Comparison of ENCODE assay signal across 8 cellular contexts in the genomic region with DNA sequence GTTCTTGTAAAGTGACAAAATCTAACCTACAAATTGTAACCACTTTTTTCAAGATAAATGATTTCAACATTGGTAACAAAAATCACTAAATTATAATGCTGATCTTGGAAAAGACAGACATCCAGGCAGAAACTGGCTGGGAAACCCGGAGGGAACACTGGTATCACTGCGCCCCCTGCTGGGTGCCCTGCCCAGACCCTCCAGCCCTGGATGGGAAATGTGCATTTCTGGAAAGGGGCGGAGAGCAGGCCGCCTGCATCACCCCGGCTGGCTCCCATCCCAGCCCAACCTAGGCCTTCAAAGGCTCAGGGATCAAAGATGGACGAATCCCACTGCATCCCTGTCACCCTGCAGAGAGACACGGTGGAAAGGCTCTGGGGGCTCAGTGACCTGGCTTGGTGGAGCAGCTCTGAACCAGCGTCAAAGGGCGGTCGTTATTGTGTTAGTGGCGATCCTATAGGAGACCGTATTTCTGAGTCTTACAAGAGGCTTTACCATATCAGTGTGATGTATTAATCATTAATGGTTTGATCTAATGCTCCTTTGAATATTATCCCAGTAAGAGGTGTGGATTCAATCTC. TPM values are rescaled to one million over a fixed set of nuclear protein-coding genes. Genes with fewer than 3 reads are reported as not detected.
DNase-seq lines count a peak whose midpoint lies in the region; ATAC-seq and TF ChIP-seq lines count a peak whose summit lies in the region.

No MANE protein-coding gene starts in this region.

- H3K9me3 ChIP-seq in RWPE2 (ENCODE audit: severe bottlenecking) = no peaks in the 10 kb centered on the region

- no peak overlapping the region for H3K4me3 Mint-ChIP-seq in activated naive CD8-positive, alpha-beta T cell treated with anti-CD3 and anti-CD28 coated beads, Interleukin-2, amount 50 U/mL, for 24 hours

- peaks cover 10% of the 10 kb centered on the region for H3K36me3 Mint-ChIP-seq in activated naive CD8-positive, alpha-beta T cell treated with anti-CD3 and anti-CD28 coated beads, Interleukin-2, amount 50 U/mL, for 24 hours (ENCODE audit: low read depth)

- no peak overlapping the region for H3K4me3 ChIP-seq in RWPE2 (ENCODE audit: severe bottlenecking)

- DNase-seq in DMS 273 (lab: John Stamatoyannopoulos, UW; ENCODE audit: unreplicated experiment) = peak; percentile 87
- DNase-seq in RWPE2 (ENCODE audit: low spot score) = no peak
- peak; percentile 68 for DNase-seq in activated naive CD8-positive, alpha-beta T cell treated with anti-CD3 and anti-CD28 coated beads, Interleukin-2, amount 50 U/mL, for 24 hours
- peak; percentile 93 for DNase-seq in Right ventricle myocardium superior
- DNase-seq in pons (ENCODE audit: low spot score) = peak; percentile 69

- H3K27me3 Mint-ChIP-seq in activated naive CD8-positive, alpha-beta T cell treated with anti-CD3 and anti-CD28 coated beads, Interleukin-2, amount 50 U/mL, for 24 hours = no peaks in the 10 kb centered on the region

- no peak overlapping the region for H3K27ac Mint-ChIP-seq in activated naive CD8-positive, alpha-beta T cell treated with anti-CD3 and anti-CD28 coated beads, Interleukin-2, amount 50 U/mL, for 24 hours

- ATAC-seq in RWPE2 (ENCODE audit: low read depth) (peak; percentile 93), Right ventricle myocardium superior (ENCODE audit: poor library complexity) (peak; percentile 88), GM19328 (IDR thresholded peaks at IDR 0.05; ENCODE audit: unreplicated experiment) (no peak), GM18868 (IDR thresholded peaks at IDR 0.05; ENCODE audit: unreplicated experiment) (no peak)
- ATAC-seq in activated naive CD8-positive, alpha-beta T cell treated with anti-CD3 and anti-CD28 coated beads, Interleukin-2, amount 50 U/mL, for 24 hours = peak; percentile 56

- no peaks in the 10 kb centered on the region for H3K4me1 ChIP-seq in RWPE2 (ENCODE audit: insufficient read depth, poor library complexity, severe bottlenecking)

- intact Hi-C loops in Right ventricle myocardium superior (cut with DNase I) = loop anchor here (2.0 to 5.0 kb wide), 2 partner anchors 86 to 128 kb away; no protein-coding TSS in a partner anchor

- peaks cover 3% of the 10 kb centered on the region; the same call in 1 of the 2 replicates for H3K36me3 ChIP-seq in RWPE2 (ENCODE audit: low read depth)

- no peak for TF ChIP-seq EP300 in Ishikawa (IDR thresholded peaks at IDR 0.05; ENCODE audit: borderline replicate concordance)

- H3K4me1 Mint-ChIP-seq in activated naive CD8-positive, alpha-beta T cell treated with anti-CD3 and anti-CD28 coated beads, Interleukin-2, amount 50 U/mL, for 24 hours = no peaks in the 10 kb centered on the region

- H3K27ac ChIP-seq in RWPE2 (ENCODE audit: poor library complexity, severe bottlenecking) = no peak overlapping the region

- peak; percentile 95 for TF ChIP-seq RAD21 in Ishikawa (IDR thresholded peaks at IDR 0.05; ENCODE audit: low read depth)

- no peaks in the 10 kb centered on the region for H3K27me3 ChIP-seq in RWPE2 (ENCODE audit: insufficient read depth, poor library complexity, severe bottlenecking)

- H3K9me3 Mint-ChIP-seq in activated naive CD8-positive, alpha-beta T cell treated with anti-CD3 and anti-CD28 coated beads, Interleukin-2, amount 50 U/mL, for 24 hours = no peaks in the 10 kb centered on the region

- TF ChIP-seq CTCF in RWPE2 (IDR thresholded peaks at IDR 0.05; ENCODE audit: poor library complexity, severe bottlenecking) = peak; percentile 89

TF ChIP-seq in Ishikawa, 13 proteins besides CTCF, POLR2A, EP300 and RAD21:
- TF ChIP-seq CREB1 (IDR thresholded peaks at IDR 0.05; ENCODE audit: low read depth) = no peak
- TF ChIP-seq, protein P1, sequence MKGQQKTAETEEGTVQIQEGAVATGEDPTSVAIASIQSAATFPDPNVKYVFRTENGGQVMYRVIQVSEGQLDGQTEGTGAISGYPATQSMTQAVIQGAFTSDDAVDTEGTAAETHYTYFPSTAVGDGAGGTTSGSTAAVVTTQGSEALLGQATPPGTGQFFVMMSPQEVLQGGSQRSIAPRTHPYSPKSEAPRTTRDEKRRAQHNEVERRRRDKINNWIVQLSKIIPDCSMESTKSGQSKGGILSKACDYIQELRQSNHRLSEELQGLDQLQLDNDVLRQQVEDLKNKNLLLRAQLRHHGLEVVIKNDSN (IDR thresholded peaks at IDR 0.05) = no peak
- 0 out of 2 replicates have a peak, but pooled peaks have one; percentile 25 for TF ChIP-seq NFIC (IDR thresholded peaks at IDR 0.05)
- no peak for TF ChIP-seq EGR1 (IDR thresholded peaks at IDR 0.05)
- TF ChIP-seq YY1 (IDR thresholded peaks at IDR 0.05; ENCODE audit: low read depth) = no peak
- no peak for TF ChIP-seq ZBTB7A (IDR thresholded peaks at IDR 0.05; ENCODE audit: low read depth)

RNA-seq across cellular contexts. Expression of a gene that starts 37.3 kb away (rescaled TPM):
- 22.5 TPM for total RNA-seq in Right ventricle myocardium superior

RNA-seq across cellular contexts. Expression of a gene that starts 37.3 kb away (rescaled TPM):
- total RNA-seq in Right ventricle myocardium superior = 8.4 TPM

Comparison
In these comparisons a context has a peak if more than half of its experiments do, and no peak if none do; other contexts are left out.
1. ATAC-seq: peak in RWPE2 (single experiment), activated naive CD8-positive, alpha-beta T cell treated with anti-CD3 and anti-CD28 coated beads, Interleukin-2, amount 50 U/mL, for 24 hours (single experiment) and Right ventricle myocardium superior (single experiment); none in GM19328 (single experiment) and GM18868 (single experiment).